17 cellular contexts compared by ENCODE assay signal in genomic region chr12:107568718-107569117, GRCh38.
DNase-seq lines count a peak whose midpoint lies in the region; ATAC-seq, FAIRE-seq and TF ChIP-seq lines count a peak whose summit lies in the region.
"Had no signal": no experiment of that assay in that cellular context is flagged by ENCODE, and none has a peak within 500 bp of the region (broad histone marks: within the 10 kb centered on the region; RNA-seq: fewer than 3 reads in every experiment).

No MANE protein-coding gene starts in this region.

- no peaks in the 10 kb centered on the region for H3K36me3 ChIP-seq in bronchial epithelial cell (ENCODE audit: control insufficient read depth, insufficient read depth, low read length)
- H3K36me3 ChIP-seq in WERI-Rb-1: no peaks in the 10 kb centered on the region

- H3K4me1 ChIP-seq in foreskin keratinocyte: no peaks in the 10 kb centered on the region

- intact Hi-C loops in natural killer cell (cut with micrococcal nuclease): no loop called here
- intact Hi-C loops in activated naive CD4-positive, alpha-beta T cell treated with anti-CD3 and anti-CD28 coated beads for 36 hours (cut with micrococcal nuclease): no loop called here

- no peak for FAIRE-seq in bronchial epithelial cell (lab: Jason Lieb, UNC)
- FAIRE-seq: D721Med had no signal

- no peaks in the 10 kb centered on the region for H3K9me3 Mint-ChIP-seq in natural killer cell
- no peaks in the 10 kb centered on the region for H3K9me3 Mint-ChIP-seq in natural killer cell treated with Interleukin-12 subunit alpha and Interleukin-12 subunit beta and Interleukin-15 and Interleukin-18, amount 100 ng/mL, for 72 hours
- H3K9me3 Mint-ChIP-seq in activated naive CD4-positive, alpha-beta T cell treated with anti-CD3 and anti-CD28 coated beads for 36 hours: no peaks in the 10 kb centered on the region
- H3K9me3 Mint-ChIP-seq: CD8-positive, alpha-beta memory T cell had no signal

- H3K27ac Mint-ChIP-seq in natural killer cell: peak overlapping the region; percentile 34 to 65
- H3K27ac Mint-ChIP-seq in natural killer cell treated with Interleukin-12 subunit alpha and Interleukin-12 subunit beta and Interleukin-15 and Interleukin-18, amount 100 ng/mL, for 72 hours: no peak overlapping the region
- H3K27ac Mint-ChIP-seq in activated naive CD4-positive, alpha-beta T cell treated with anti-CD3 and anti-CD28 coated beads for 36 hours: no peak overlapping the region
- H3K27ac Mint-ChIP-seq: CD8-positive, alpha-beta memory T cell had no signal

- TF ChIP-seq CTCF in natural killer cell (IDR thresholded peaks at IDR 0.05) (no peak), bronchial epithelial cell (IDR thresholded peaks at IDR 0.05; ENCODE audit: insufficient read depth, low read length, severe bottlenecking) (no peak), foreskin keratinocyte (conservative IDR thresholded peaks at IDR 0.05) (no peak), WERI-Rb-1 (IDR thresholded peaks at IDR 0.05; ENCODE audit: low read depth, low read length) (no peak)

- no peaks in the 10 kb centered on the region for H3K27me3 Mint-ChIP-seq in natural killer cell (ENCODE audit: low read depth in 2 of 2)
- no peaks in the 10 kb centered on the region for H3K27me3 Mint-ChIP-seq in natural killer cell treated with Interleukin-12 subunit alpha and Interleukin-12 subunit beta and Interleukin-15 and Interleukin-18, amount 100 ng/mL, for 72 hours
- H3K27me3 Mint-ChIP-seq in activated naive CD4-positive, alpha-beta T cell treated with anti-CD3 and anti-CD28 coated beads for 36 hours (ENCODE audit: low read depth): no peaks in the 10 kb centered on the region

- ATAC-seq in natural killer cell (no peak), foreskin keratinocyte (peak; percentile 39)
- no peak for ATAC-seq in natural killer cell treated with Interleukin-12 subunit alpha and Interleukin-12 subunit beta and Interleukin-15 and Interleukin-18, amount 100 ng/mL, for 72 hours

- DNase-seq in natural killer cell (no peak), bronchial epithelial cell (ENCODE audit: low read depth) (peak; percentile 59), foreskin keratinocyte (peak in 1 of 2 donors; percentile 20), stromal cell of bone marrow (ENCODE audit: low read depth) (peak; percentile 41), WERI-Rb-1 (no peak)
- DNase-seq in natural killer cell treated with Interleukin-12 subunit alpha and Interleukin-12 subunit beta and Interleukin-15 and Interleukin-18, amount 100 ng/mL, for 72 hours (ENCODE audit: low spot score): no peak
- DNase-seq in activated naive CD4-positive, alpha-beta T cell treated with anti-CD3 and anti-CD28 coated beads for 36 hours: no peak
- no peak for DNase-seq in stimulated activated CD4-positive, alpha-beta T cell treated with anti-CD3 and anti-CD28 coated beads, Interleukin-2, amount 100 ng/mL, for 24 hours
- DNase-seq: CD8-positive, alpha-beta memory T cell; DMS79; HCEC 1CT; KBM-7; NCI-H1436 treated with DMSO at 0.1 percent for 48 hours; NCI-H2081; NCI-H510A treated with DMSO at 0.1 percent for 48 hours had no signal

- H3K9me3 ChIP-seq in WERI-Rb-1 (ENCODE audit: severe bottlenecking): no peaks in the 10 kb centered on the region

- H3K27ac ChIP-seq in foreskin keratinocyte: no peak overlapping the region
- H3K27ac ChIP-seq in WERI-Rb-1: no peak overlapping the region
- H3K27ac ChIP-seq: BLaER1 treated with 17β-estradiol and CSF1 and Interleukin-3, amounts not matched to agents 10 nM and 100 nM had no signal

- H3K36me3 Mint-ChIP-seq in natural killer cell: no peaks in the 10 kb centered on the region
- H3K36me3 Mint-ChIP-seq in natural killer cell treated with Interleukin-12 subunit alpha and Interleukin-12 subunit beta and Interleukin-15 and Interleukin-18, amount 100 ng/mL, for 72 hours: no peaks in the 10 kb centered on the region
- H3K36me3 Mint-ChIP-seq in activated naive CD4-positive, alpha-beta T cell treated with anti-CD3 and anti-CD28 coated beads for 36 hours (ENCODE audit: low read depth): no peaks in the 10 kb centered on the region

- no peak overlapping the region for H3K4me3 ChIP-seq in bronchial epithelial cell (ENCODE audit: low read depth, low read length)
- H3K4me3 ChIP-seq in WERI-Rb-1 (ENCODE audit: low read depth, low read length): no peak overlapping the region
- H3K4me3 ChIP-seq: BLaER1 treated with 17β-estradiol and CSF1 and Interleukin-3, amounts not matched to agents 10 nM and 100 nM had no signal

- no peak overlapping the region for H3K4me3 Mint-ChIP-seq in natural killer cell
- H3K4me3 Mint-ChIP-seq in natural killer cell treated with Interleukin-12 subunit alpha and Interleukin-12 subunit beta and Interleukin-15 and Interleukin-18, amount 100 ng/mL, for 72 hours: no peak overlapping the region
- H3K4me3 Mint-ChIP-seq in activated naive CD4-positive, alpha-beta T cell treated with anti-CD3 and anti-CD28 coated beads for 36 hours: no peak overlapping the region
- H3K4me3 Mint-ChIP-seq: CD8-positive, alpha-beta memory T cell had no signal

- H3K27me3 ChIP-seq in bronchial epithelial cell (ENCODE audit: control insufficient read depth, insufficient read depth, low read length): no peaks in the 10 kb centered on the region
- no peaks in the 10 kb centered on the region for H3K27me3 ChIP-seq in foreskin keratinocyte
- H3K27me3 ChIP-seq in WERI-Rb-1 (ENCODE audit: insufficient read depth, low read depth, severe bottlenecking): no peaks in the 10 kb centered on the region
- H3K27me3 ChIP-seq: BLaER1 treated with 17β-estradiol and CSF1 and Interleukin-3, amounts not matched to agents 10 nM and 100 nM had no signal

- H3K4me1 Mint-ChIP-seq in natural killer cell: peaks cover 24 to 49% of the 10 kb centered on the region in 2 donors
- peaks cover 4 to 15% of the 10 kb centered on the region in 2 donors for H3K4me1 Mint-ChIP-seq in natural killer cell treated with Interleukin-12 subunit alpha and Interleukin-12 subunit beta and Interleukin-15 and Interleukin-18, amount 100 ng/mL, for 72 hours (ENCODE audit: low read depth in 2 of 2)
- no peaks in the 10 kb centered on the region for H3K4me1 Mint-ChIP-seq in activated naive CD4-positive, alpha-beta T cell treated with anti-CD3 and anti-CD28 coated beads for 36 hours (ENCODE audit: low read depth)

- CTCF ChIA-PET in activated naive CD4-positive, alpha-beta T cell treated with anti-CD3 and anti-CD28 coated beads for 36 hours (lab: Charles Lee): interaction anchor here (1.3 kb wide), 1 partner anchor 37 kb away, joined by 3 read pairs; no protein-coding TSS in a partner anchor

Comparison
In these comparisons a context has a peak if more than half of its experiments do, and no peak if none do; other contexts are left out.
1. H3K27ac Mint-ChIP-seq: peak in natural killer cell (2 of 2); none in natural killer cell treated with Interleukin-12 subunit alpha and Interleukin-12 subunit beta and Interleukin-15 and Interleukin-18, amount 100 ng/mL, for 72 hours (0 of 2) and activated naive CD4-positive, alpha-beta T cell treated with anti-CD3 and anti-CD28 coated beads for 36 hours (single experiment).
2. DNase-seq: peak in bronchial epithelial cell (single experiment) and stromal cell of bone marrow (single experiment); none in natural killer cell (single experiment), natural killer cell treated with Interleukin-12 subunit alpha and Interleukin-12 subunit beta and Interleukin-15 and Interleukin-18, amount 100 ng/mL, for 72 hours (single experiment), WERI-Rb-1 (single experiment), activated naive CD4-positive, alpha-beta T cell treated with anti-CD3 and anti-CD28 coated beads for 36 hours (single experiment) and stimulated activated CD4-positive, alpha-beta T cell treated with anti-CD3 and anti-CD28 coated beads, Interleukin-2, amount 100 ng/mL, for 24 hours (0 of 2).